In the genomic region with DNA sequence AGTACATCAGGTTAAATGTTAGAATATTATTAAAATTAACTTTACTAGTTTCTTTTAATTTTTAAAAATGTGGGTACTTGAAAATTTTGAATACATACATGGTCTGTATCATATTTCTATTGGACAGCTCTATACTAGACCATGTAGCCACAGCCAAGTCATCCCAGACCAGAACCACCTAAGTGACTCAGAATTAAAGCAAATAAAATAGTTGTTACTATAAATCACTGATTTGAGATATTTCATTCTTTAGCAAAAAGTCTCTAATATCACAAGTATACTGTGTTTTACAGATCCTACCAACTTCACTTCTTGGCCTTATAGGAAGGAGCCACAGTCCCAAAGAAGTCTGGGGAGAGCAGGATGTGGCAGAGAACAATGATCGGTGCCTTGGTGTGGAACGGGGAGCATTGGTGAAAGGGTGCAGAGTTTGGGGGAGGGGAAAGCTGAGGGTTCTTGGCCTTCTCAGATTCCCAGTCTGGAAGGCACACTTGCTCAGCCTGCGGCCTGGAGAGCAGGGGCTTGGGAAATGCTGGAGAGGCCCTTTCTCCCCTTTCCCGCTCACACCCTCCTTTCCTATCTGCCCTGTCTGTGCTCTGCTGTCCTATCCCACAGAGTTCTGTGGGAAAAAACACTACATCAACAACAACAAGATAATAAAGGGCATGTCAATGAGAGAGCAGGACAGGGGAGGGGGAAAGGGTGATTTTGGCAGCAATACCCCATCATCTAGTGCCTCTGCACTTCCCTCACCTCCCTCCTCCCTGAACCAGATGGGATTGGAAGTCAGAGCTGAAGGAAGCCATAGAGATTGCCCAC, we compare ENCODE assay signal across 24 cellular contexts.
A peak's percentile ranks its signal among the peaks of the same experiment; 100 is the strongest.
DNase-seq lines count a peak whose midpoint lies in the region; ATAC-seq and TF ChIP-seq lines count a peak whose summit lies in the region.
"Had no signal": no experiment of that assay in that cellular context is flagged by ENCODE, and none has a peak within 500 bp of the region (broad histone marks: within the 10 kb centered on the region; RNA-seq: fewer than 3 reads in every experiment).

No MANE protein-coding gene starts in this region.

- H3K36me3 ChIP-seq in SK-N-SH (replicated peaks in 1 of 2; ENCODE audit: control insufficient read depth in 1 of 2, insufficient read depth in 2 of 2, low read length in 1 of 2) (no peaks in the 10 kb centered on the region), HAP-1 (replicated peaks) (no peaks in the 10 kb centered on the region)
- H3K36me3 ChIP-seq: BE2C, SJSA1 had no signal

- peak overlapping the region; percentile 46 for H3K27ac Mint-ChIP-seq in chondrocyte (ENCODE audit: unreplicated experiment)
- H3K27ac Mint-ChIP-seq: CD4-positive, CD25-positive, alpha-beta regulatory T cell; H9 had no signal

- no peak for TF ChIP-seq RAD21 in SK-N-SH (IDR thresholded peaks at IDR 0.05; ENCODE audit: low read length)

- H3K9me3 ChIP-seq in SK-N-SH (no peaks in the 10 kb centered on the region), HAP-1 (no peaks in the 10 kb centered on the region)
- H3K9me3 ChIP-seq: BE2C, SJSA1 had no signal

- no peak overlapping the region; the same call in 1 of the 2 replicates for H3K9ac ChIP-seq in SK-N-SH

- no peaks in the 10 kb centered on the region for H3K79me2 ChIP-seq in SK-N-SH (ENCODE audit: insufficient read depth)

- WGBS in SK-N-SH (ENCODE audit: low lambda C conversion rate), result 94% methylated on average over 4 of the region's 4 CpGs

- H3K27ac ChIP-seq in SK-N-SH (ENCODE audit: low read depth in 2 of 2, low read length in 1 of 2), result peak overlapping the region in 1 of 2 experiments; percentile 53; a peak in 2 of 4 replicates
- H3K27ac ChIP-seq: 22Rv1, HL-60, RWPE1, SJSA1 had no signal

- no peak overlapping the region for H3K4me2 ChIP-seq in SK-N-SH

- POLR2A ChIA-PET in SK-N-SH (lab: Yijun Ruan, JAX), result no interaction called here

- peaks cover 29% of the 10 kb centered on the region for H3K4me1 Mint-ChIP-seq in chondrocyte (ENCODE audit: low read depth)
- H3K4me1 Mint-ChIP-seq: CD4-positive, CD25-positive, alpha-beta regulatory T cell had no signal

- no peaks in the 10 kb centered on the region for H3K9me2 ChIP-seq in SK-N-SH

- peaks cover 4% of the 10 kb centered on the region for H3F3A ChIP-seq in SK-N-SH (replicated peaks; ENCODE audit: insufficient read depth)

- no peaks in the 10 kb centered on the region for H3K36me3 Mint-ChIP-seq in chondrocyte (ENCODE audit: low read depth)
- H3K36me3 Mint-ChIP-seq: CD4-positive, CD25-positive, alpha-beta regulatory T cell had no signal

- in situ Hi-C loops in HAP-1 (cut with MboI; ENCODE audit: low sequenced_read_pairs), result no loop called here

- H3K4me3 Mint-ChIP-seq in chondrocyte (ENCODE audit: unreplicated experiment), result no peak overlapping the region
- H3K4me3 Mint-ChIP-seq: CD4-positive, CD25-positive, alpha-beta regulatory T cell; H9 had no signal

- H3K27me3 ChIP-seq in SK-N-SH (ENCODE audit: insufficient read depth) (no peaks in the 10 kb centered on the region), HAP-1 (ENCODE audit: low read depth) (no peaks in the 10 kb centered on the region)
- H3K27me3 ChIP-seq: BE2C, SJSA1 had no signal

- DNase-seq in SK-N-SH, result no peak
- DNase-seq in chondrocyte (ENCODE audit: low spot score), result no peak
- DNase-seq in left cardiac atrium, result peak; percentile 24
- DNase-seq in HAP-1 (ENCODE audit: low spot score in 2 of 2), result no peak
- DNase-seq in omental fat pad (ENCODE audit: low spot score), result no peak
- DNase-seq in T1000 (lab: John Stamatoyannopoulos, UW), result no peak
- no peak for DNase-seq in stimulated activated CD4-positive, alpha-beta T cell treated with anti-CD3 and anti-CD28 coated beads, Interleukin-4, amount 100 ng/mL, for 24 hours
- DNase-seq: BE2C; CD4-positive, CD25-positive, alpha-beta regulatory T cell; COR-L47; DMS 273 treated with DMSO at 0.1 percent for 48 hours; H9; Kasumi-1; MM.1S; NCI-H1092; NCI-H1436 treated with DMSO at 0.1 percent for 48 hours; NCI-H2081 treated with DMSO at 0.1 percent for 48 hours; NCI-H748 treated with DMSO at 0.1 percent for 48 hours; NK-92 treated with Interleukin-12 subunit alpha and Interleukin-12 subunit beta, amount 100 ng/mL, for 24 hours had no signal

- H3K9me3 Mint-ChIP-seq in chondrocyte (ENCODE audit: low read depth), result no peaks in the 10 kb centered on the region
- H3K9me3 Mint-ChIP-seq: H9 had no signal

- peaks cover 0 to 7% of the 10 kb centered on the region in 2 experiments; a peak in 1 of 4 replicates for H3K4me1 ChIP-seq in SK-N-SH (ENCODE audit: control insufficient read depth in 1 of 2, insufficient read depth in 2 of 2, low read depth in 1 of 2, low read length in 1 of 2)
- no peaks in the 10 kb centered on the region for H3K4me1 ChIP-seq in HAP-1
- H3K4me1 ChIP-seq: BE2C, SJSA1 had no signal

- TF ChIP-seq EP300 in SK-N-SH (IDR thresholded peaks at IDR 0.05; ENCODE audit: borderline replicate concordance in 1 of 2, low read depth in 1 of 2, low read length in 1 of 2), result no peak

- H3K27me3 Mint-ChIP-seq in chondrocyte (ENCODE audit: low read depth), result no peaks in the 10 kb centered on the region

- H4K20me1 ChIP-seq in SK-N-SH (ENCODE audit: insufficient read depth), result no peaks in the 10 kb centered on the region

- TF ChIP-seq CTCF in SK-N-SH (IDR thresholded peaks at IDR 0.05), result no peak
- no peak for TF ChIP-seq CTCF in chondrocyte (IDR thresholded peaks at IDR 0.05)
- no peak for TF ChIP-seq CTCF in omental fat pad (IDR thresholded peaks at IDR 0.05)

- H2AFZ ChIP-seq in SK-N-SH (ENCODE audit: low read depth), result no peak overlapping the region

- ATAC-seq in SK-N-SH treated with all-trans-retinoic acid at 6 μM for 48 hours (peak; percentile 34; the same call in 1 of the 3 replicates), left cardiac atrium (no peak), omental fat pad (ENCODE audit: low FRiP score) (no peak)

- intact Hi-C loops in left cardiac atrium (cut with DNase I), result no loop called here

- CTCF ChIA-PET in SK-N-SH (lab: Yijun Ruan, JAX), result interaction anchor here (0.7 kb wide), 1 partner anchor 21 kb away, joined by 3 read pairs; no protein-coding TSS in a partner anchor

- H3K4me3 ChIP-seq in SK-N-SH (ENCODE audit: low read depth in 2 of 2, low read length in 1 of 2) (no peak overlapping the region), HAP-1 (no peak overlapping the region)
- H3K4me3 ChIP-seq: SJSA1 had no signal

TF ChIP-seq in SK-N-SH treated with all-trans-retinoic acid at 6 μM for 48 hours, 23 proteins besides CTCF, POLR2A, EP300 and RAD21 (continues in another document):
- no peak for TF ChIP-seq ZNF565 (CRISPR knock-in tag; conservative IDR thresholded peaks at IDR 0.05; ENCODE audit: low read depth)
- TF ChIP-seq SNAI2 (CRISPR knock-in tag; IDR thresholded peaks at IDR 0.05), result no peak
- no peak for TF ChIP-seq ISL1 (CRISPR knock-in tag; IDR thresholded peaks at IDR 0.05)
- TF ChIP-seq ZNF70 (CRISPR knock-in tag; IDR thresholded peaks at IDR 0.05), result no peak
- TF ChIP-seq OSR1 (CRISPR knock-in tag; IDR thresholded peaks at IDR 0.05), result no peak
- no peak for TF ChIP-seq ARNTL (CRISPR knock-in tag; IDR thresholded peaks at IDR 0.05; ENCODE audit: borderline replicate concordance, low read depth)
- no peak for TF ChIP-seq BACH2 (CRISPR knock-in tag; IDR thresholded peaks at IDR 0.05; ENCODE audit: borderline replicate concordance)
- TF ChIP-seq, protein P1, sequence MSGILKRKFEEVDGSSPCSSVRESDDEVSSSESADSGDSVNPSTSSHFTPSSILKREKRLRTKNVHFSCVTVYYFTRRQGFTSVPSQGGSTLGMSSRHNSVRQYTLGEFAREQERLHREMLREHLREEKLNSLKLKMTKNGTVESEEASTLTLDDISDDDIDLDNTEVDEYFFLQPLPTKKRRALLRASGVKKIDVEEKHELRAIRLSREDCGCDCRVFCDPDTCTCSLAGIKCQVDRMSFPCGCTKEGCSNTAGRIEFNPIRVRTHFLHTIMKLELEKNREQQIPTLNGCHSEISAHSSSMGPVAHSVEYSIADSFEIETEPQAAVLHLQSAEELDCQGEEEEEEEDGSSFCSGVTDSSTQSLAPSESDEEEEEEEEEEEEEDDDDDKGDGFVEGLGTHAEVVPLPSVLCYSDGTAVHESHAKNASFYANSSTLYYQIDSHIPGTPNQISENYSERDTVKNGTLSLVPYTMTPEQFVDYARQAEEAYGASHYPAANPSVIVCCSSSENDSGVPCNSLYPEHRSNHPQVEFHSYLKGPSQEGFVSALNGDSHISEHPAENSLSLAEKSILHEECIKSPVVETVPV (CRISPR knock-in tag; IDR thresholded peaks at IDR 0.05), result no peak

TF ChIP-seq in SK-N-SH, 30 proteins besides CTCF, POLR2A, EP300 and RAD21 (continues in another document):
- no peak for TF ChIP-seq SIN3A (IDR thresholded peaks at IDR 0.05; ENCODE audit: borderline replicate concordance, low read depth, low read length)
- TF ChIP-seq RCOR1 (IDR thresholded peaks at IDR 0.05; ENCODE audit: low read length), result no peak
- TF ChIP-seq, protein P2, sequence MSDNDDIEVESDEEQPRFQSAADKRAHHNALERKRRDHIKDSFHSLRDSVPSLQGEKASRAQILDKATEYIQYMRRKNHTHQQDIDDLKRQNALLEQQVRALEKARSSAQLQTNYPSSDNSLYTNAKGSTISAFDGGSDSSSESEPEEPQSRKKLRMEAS (IDR thresholded peaks at IDR 0.05; ENCODE audit: low read depth), result no peak
- TF ChIP-seq POLR2AphosphoS5 (IDR thresholded peaks at IDR 0.05; ENCODE audit: low read depth, low read length), result no peak
- TF ChIP-seq, protein P3, sequence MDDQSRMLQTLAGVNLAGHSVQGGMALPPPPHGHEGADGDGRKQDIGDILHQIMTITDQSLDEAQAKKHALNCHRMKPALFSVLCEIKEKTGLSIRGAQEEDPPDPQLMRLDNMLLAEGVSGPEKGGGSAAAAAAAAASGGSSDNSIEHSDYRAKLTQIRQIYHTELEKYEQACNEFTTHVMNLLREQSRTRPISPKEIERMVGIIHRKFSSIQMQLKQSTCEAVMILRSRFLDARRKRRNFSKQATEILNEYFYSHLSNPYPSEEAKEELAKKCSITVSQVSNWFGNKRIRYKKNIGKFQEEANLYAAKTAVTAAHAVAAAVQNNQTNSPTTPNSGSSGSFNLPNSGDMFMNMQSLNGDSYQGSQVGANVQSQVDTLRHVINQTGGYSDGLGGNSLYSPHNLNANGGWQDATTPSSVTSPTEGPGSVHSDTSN (IDR thresholded peaks at IDR 0.05), result no peak
- no peak for TF ChIP-seq GABPA (IDR thresholded peaks at IDR 0.05; ENCODE audit: low read depth)
